Comparison of ENCODE assay signal across 25 cellular contexts in genomic region chr4:149175549-149175948, GRCh38.
"Had no signal": no experiment of that assay in that cellular context is flagged by ENCODE, and none has a peak within 500 bp of the region (broad histone marks: within the 10 kb centered on the region; RNA-seq: fewer than 3 reads in every experiment).

No MANE protein-coding gene starts in this region.

- H3K27me3 ChIP-seq: neutrophil, right atrium auricular region, suprapubic skin, transverse colon, upper lobe of right lung, uterus had no signal

- H3K4me3 Mint-ChIP-seq: effector memory CD8-positive, alpha-beta T cell; immature natural killer cell; naive thymus-derived CD8-positive, alpha-beta T cell; nephron progenitor cell; stimulated activated naive CD8-positive, alpha-beta T cell treated with anti-CD3 and anti-CD28 coated beads, Interleukin-15, amount 100 ng/mL, for 72 hours had no signal

- H3K27me3 Mint-ChIP-seq: effector memory CD8-positive, alpha-beta T cell; stimulated activated naive CD8-positive, alpha-beta T cell treated with anti-CD3 and anti-CD28 coated beads, Interleukin-15, amount 100 ng/mL, for 72 hours had no signal

- H3K79me2 ChIP-seq: parathyroid adenoma had no signal

- H2AFZ ChIP-seq: parathyroid adenoma had no signal

- DNase-seq: cortex of kidney; effector memory CD8-positive, alpha-beta T cell; hypothalamus; immature natural killer cell; kidney glomerular epithelial cell; left ventricle myocardium superior; nephron progenitor cell; stimulated activated CD4-positive, alpha-beta T cell treated with anti-CD3 and anti-CD28 coated beads, Interleukin-12 subunit alpha, Interleukin-12 subunit beta, amount 100 ng/mL, for 4 hours; stimulated activated CD4-positive, alpha-beta T cell treated with anti-CD3 and anti-CD28 coated beads, Interleukin-1b, Interleukin-23, amount 100 ng/mL, for 48 hours; stimulated activated CD4-positive, alpha-beta T cell treated with anti-CD3 and anti-CD28 coated beads, Interleukin-4, amount 100 ng/mL, for 1 hour; stimulated activated CD8-positive, alpha-beta memory T cell treated with anti-CD3 and anti-CD28 coated beads, Interleukin-4, amount 100 ng/mL, for 48 hours; stimulated activated naive CD8-positive, alpha-beta T cell treated with anti-CD3 and anti-CD28 coated beads, Interleukin-15, amount 100 ng/mL, for 72 hours; uterus had no signal

- H3K36me3 ChIP-seq: lower lobe of right lung, neutrophil, prostate gland, right atrium auricular region, suprapubic skin, transverse colon, upper lobe of right lung, uterus had no signal

- H3K9me3 ChIP-seq: lower lobe of right lung, neutrophil, prostate gland, right atrium auricular region, suprapubic skin, transverse colon, upper lobe of right lung, uterus had no signal

- H3K27ac ChIP-seq: lower lobe of right lung, neutrophil, parathyroid adenoma, prostate gland, right atrium auricular region, suprapubic skin, transverse colon, upper lobe of right lung, uterus had no signal

- H3K4me2 ChIP-seq: smooth muscle cell had no signal

- H3K4me1 Mint-ChIP-seq: immature natural killer cell; naive thymus-derived CD8-positive, alpha-beta T cell; nephron progenitor cell; stimulated activated naive CD8-positive, alpha-beta T cell treated with anti-CD3 and anti-CD28 coated beads, Interleukin-15, amount 100 ng/mL, for 72 hours had no signal

- H3K4me3 ChIP-seq: lower lobe of right lung, prostate gland, right atrium auricular region, smooth muscle cell, suprapubic skin, transverse colon, upper lobe of right lung, uterus had no signal

- FAIRE-seq: frontal cortex had no signal

- H3K36me3 Mint-ChIP-seq: immature natural killer cell had no signal

- ATAC-seq: effector memory CD8-positive, alpha-beta T cell; left ventricle myocardium superior; naive thymus-derived CD8-positive, alpha-beta T cell; sciatic nerve; stimulated activated naive CD8-positive, alpha-beta T cell treated with anti-CD3 and anti-CD28 coated beads, Interleukin-15, amount 100 ng/mL, for 72 hours had no signal

- H3K9ac ChIP-seq: parathyroid adenoma had no signal

- H3K27ac Mint-ChIP-seq: effector memory CD8-positive, alpha-beta T cell; immature natural killer cell; naive thymus-derived CD8-positive, alpha-beta T cell; nephron progenitor cell; stimulated activated naive CD8-positive, alpha-beta T cell treated with anti-CD3 and anti-CD28 coated beads, Interleukin-15, amount 100 ng/mL, for 72 hours had no signal

- H3K4me1 ChIP-seq: lower lobe of right lung, parathyroid adenoma, prostate gland, right atrium auricular region, suprapubic skin, transverse colon, upper lobe of right lung, uterus had no signal
